1 cellular context compared by ENCODE assay signal in genomic region chr1:16122916-16123315, GRCh38.
TF ChIP-seq lines count a peak whose summit lies in the region.

No MANE protein-coding gene starts in this region.

TF ChIP-seq in K562, 482 proteins besides CTCF, POLR2A, EP300 and RAD21 (continued from another document):
- TF ChIP-seq CBX3 (IDR thresholded peaks at IDR 0.05; ENCODE audit: borderline replicate concordance in 1 of 2, low read length in 2 of 2) (0 out of 3 replicates have a peak, but pooled peaks of 1 of the 2 experiments have one; percentile 8), CBFB (CRISPR knock-in tag; IDR thresholded peaks at IDR 0.05) (peak; percentile 91), DPF2 (IDR thresholded peaks at IDR 0.05) (0 out of 2 replicates have a peak, but pooled peaks have one; percentile 49)
